8 cellular contexts compared by ENCODE assay signal in the genomic region with DNA sequence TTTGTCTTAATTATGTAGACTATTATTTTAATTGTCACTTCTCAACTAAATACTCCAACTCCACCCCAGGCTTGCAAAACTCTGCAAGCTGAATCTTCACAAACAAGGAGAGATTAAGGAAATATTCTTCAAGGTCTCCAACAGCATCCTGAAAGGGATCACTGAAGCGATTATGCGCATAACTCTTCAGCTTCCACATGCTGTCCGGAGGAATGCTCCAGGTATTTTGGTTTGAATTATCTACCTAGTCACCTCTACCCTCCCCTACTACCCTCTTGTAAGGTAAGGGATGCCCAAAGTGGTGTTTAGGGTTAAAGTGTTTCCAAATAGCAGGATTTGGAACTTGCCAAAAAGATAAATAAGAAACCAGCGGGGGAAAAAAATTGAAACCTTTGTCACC. TPM values are rescaled to one million over a fixed set of nuclear protein-coding genes. Genes with fewer than 3 reads are reported as not detected.
DNase-seq lines count a peak whose midpoint lies in the region; ATAC-seq, FAIRE-seq and TF ChIP-seq lines count a peak whose summit lies in the region.

No MANE protein-coding gene starts in this region.

- H4K20me1 ChIP-seq in BLaER1 = peaks cover 54% of the 10 kb centered on the region
- peaks cover 27% of the 10 kb centered on the region for H4K20me1 ChIP-seq in neural cell (ENCODE audit: insufficient read depth)

- no peak for ATAC-seq in GM18867 (IDR thresholded peaks at IDR 0.05; ENCODE audit: unreplicated experiment)
- ATAC-seq in HG03378 (IDR thresholded peaks at IDR 0.05; ENCODE audit: unreplicated experiment) = no peak
- ATAC-seq in HG02759 (IDR thresholded peaks at IDR 0.05; ENCODE audit: unreplicated experiment) = no peak

- no peaks in the 10 kb centered on the region for H3K9me2 ChIP-seq in neural cell (ENCODE audit: insufficient read depth, low read length)

- H3K27me3 ChIP-seq in BLaER1 (peaks cover 26% of the 10 kb centered on the region; the same call in 1 of the 2 replicates), colonic mucosa (no peaks in the 10 kb centered on the region), neural cell (ENCODE audit: insufficient read depth, low read depth, low read length) (no peaks in the 10 kb centered on the region)

- H3F3A ChIP-seq in neural cell (ENCODE audit: insufficient read depth, low read length, poor library complexity, severe bottlenecking) = peaks cover 7% of the 10 kb centered on the region

- intact Hi-C loops in colonic mucosa (cut with DNase I) = loop anchor here (10.0 kb wide), 1 partner anchor 190 kb away; the partner anchor contains the start of gene FANCC

- no peak for DNase-seq in Jurkat, Clone E6-1 (ENCODE audit: low read depth, low spot score)
- no peak for DNase-seq in colonic mucosa
- no peak for DNase-seq in D721Med (ENCODE audit: insufficient read length, low spot score)

- peaks cover 15% of the 10 kb centered on the region for H3K36me3 ChIP-seq in BLaER1
- H3K36me3 ChIP-seq in colonic mucosa = no peaks in the 10 kb centered on the region
- no peaks in the 10 kb centered on the region for H3K36me3 ChIP-seq in neural cell (ENCODE audit: insufficient read depth, low read length)

- H2AFZ ChIP-seq in neural cell (ENCODE audit: low read depth, low read length) = no peak overlapping the region

- H3K27ac ChIP-seq in BLaER1 (0 out of 2 replicates have a peak overlapping the region, but pooled peaks have one; percentile 95), colonic mucosa (no peak overlapping the region), neural cell (ENCODE audit: low read length) (peak overlapping the region; percentile 51)

- H3K4me3 ChIP-seq in BLaER1 (peak overlapping the region; percentile 90), colonic mucosa (peak overlapping the region; percentile 12), neural cell (ENCODE audit: low read length) (peak overlapping the region; percentile 98)
- peak overlapping the region; percentile 73 for H3K4me3 ChIP-seq in Jurkat, Clone E6-1 (ENCODE audit: low read length)

- FAIRE-seq in D721Med (lab: Jason Lieb, UNC) = no peak

- H3K9me3 ChIP-seq in BLaER1 (no peaks in the 10 kb centered on the region), colonic mucosa (no peaks in the 10 kb centered on the region), neural cell (ENCODE audit: low read length) (no peaks in the 10 kb centered on the region)

- no peak for TF ChIP-seq RAD21 in neural cell (conservative IDR thresholded peaks at IDR 0.05)

- H3K4me2 ChIP-seq in BLaER1 (peak overlapping the region; percentile 89), neural cell (ENCODE audit: low read length) (peak overlapping the region; percentile 74)

- no peak for TF ChIP-seq EP300 in neural cell (conservative IDR thresholded peaks at IDR 0.05; ENCODE audit: poor library complexity, severe bottlenecking)

- no peak for TF ChIP-seq CTCF in colonic mucosa (IDR thresholded peaks at IDR 0.05)
- no peak for TF ChIP-seq CTCF in neural cell (IDR thresholded peaks at IDR 0.05; ENCODE audit: poor library complexity, severe bottlenecking)
- TF ChIP-seq CTCF in D721Med (IDR thresholded peaks at IDR 0.05; ENCODE audit: insufficient read depth, missing control alignments) = no peak

- H3K4me1 ChIP-seq in BLaER1 (peaks cover 53% of the 10 kb centered on the region), colonic mucosa (no peaks in the 10 kb centered on the region)

- H3K9ac ChIP-seq in BLaER1 = peak overlapping the region; percentile 95
- H3K9ac ChIP-seq in colonic mucosa (ENCODE audit: low read depth in 2 of 2, low read length in 2 of 2) = peak overlapping the region in 1 of 2 donors; percentile 51
- peak overlapping the region; percentile 98 for H3K9ac ChIP-seq in neural cell (ENCODE audit: low read length)

- peaks cover 76% of the 10 kb centered on the region for H3K79me2 ChIP-seq in neural cell (replicated peaks; ENCODE audit: insufficient read depth, low read length)

TF ChIP-seq in neural cell, 6 proteins besides CTCF, POLR2A, EP300 and RAD21:
- no peak for TF ChIP-seq SMC3 (conservative IDR thresholded peaks at IDR 0.05; ENCODE audit: poor library complexity)
- TF ChIP-seq, protein P1, sequence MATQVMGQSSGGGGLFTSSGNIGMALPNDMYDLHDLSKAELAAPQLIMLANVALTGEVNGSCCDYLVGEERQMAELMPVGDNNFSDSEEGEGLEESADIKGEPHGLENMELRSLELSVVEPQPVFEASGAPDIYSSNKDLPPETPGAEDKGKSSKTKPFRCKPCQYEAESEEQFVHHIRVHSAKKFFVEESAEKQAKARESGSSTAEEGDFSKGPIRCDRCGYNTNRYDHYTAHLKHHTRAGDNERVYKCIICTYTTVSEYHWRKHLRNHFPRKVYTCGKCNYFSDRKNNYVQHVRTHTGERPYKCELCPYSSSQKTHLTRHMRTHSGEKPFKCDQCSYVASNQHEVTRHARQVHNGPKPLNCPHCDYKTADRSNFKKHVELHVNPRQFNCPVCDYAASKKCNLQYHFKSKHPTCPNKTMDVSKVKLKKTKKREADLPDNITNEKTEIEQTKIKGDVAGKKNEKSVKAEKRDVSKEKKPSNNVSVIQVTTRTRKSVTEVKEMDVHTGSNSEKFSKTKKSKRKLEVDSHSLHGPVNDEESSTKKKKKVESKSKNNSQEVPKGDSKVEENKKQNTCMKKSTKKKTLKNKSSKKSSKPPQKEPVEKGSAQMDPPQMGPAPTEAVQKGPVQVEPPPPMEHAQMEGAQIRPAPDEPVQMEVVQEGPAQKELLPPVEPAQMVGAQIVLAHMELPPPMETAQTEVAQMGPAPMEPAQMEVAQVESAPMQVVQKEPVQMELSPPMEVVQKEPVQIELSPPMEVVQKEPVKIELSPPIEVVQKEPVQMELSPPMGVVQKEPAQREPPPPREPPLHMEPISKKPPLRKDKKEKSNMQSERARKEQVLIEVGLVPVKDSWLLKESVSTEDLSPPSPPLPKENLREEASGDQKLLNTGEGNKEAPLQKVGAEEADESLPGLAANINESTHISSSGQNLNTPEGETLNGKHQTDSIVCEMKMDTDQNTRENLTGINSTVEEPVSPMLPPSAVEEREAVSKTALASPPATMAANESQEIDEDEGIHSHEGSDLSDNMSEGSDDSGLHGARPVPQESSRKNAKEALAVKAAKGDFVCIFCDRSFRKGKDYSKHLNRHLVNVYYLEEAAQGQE (IDR thresholded peaks at IDR 0.05; ENCODE audit: borderline replicate concordance) = no peak
- no peak for TF ChIP-seq POLR2AphosphoS5 (IDR thresholded peaks at IDR 0.05)
- TF ChIP-seq MXI1 (conservative IDR thresholded peaks at IDR 0.05; ENCODE audit: poor library complexity, severe bottlenecking) = no peak
- TF ChIP-seq EZH2 (IDR thresholded peaks at IDR 0.05; ENCODE audit: borderline replicate concordance, insufficient read depth, low read length, poor library complexity, severe bottlenecking) = no peak
- no peak for TF ChIP-seq TAF1 (IDR thresholded peaks at IDR 0.05; ENCODE audit: low read depth)

RNA-seq across cellular contexts. Expression of gene PTCH1, which starts 11.7 kb away (rescaled TPM):
- polyA plus RNA-seq in Jurkat, Clone E6-1 (2012; ENCODE audit: insufficient read depth, insufficient read length) = 1.2 TPM
- 10 to 100 TPM; 18.7 to 24.6 TPM for total RNA-seq in colonic mucosa
- 15.6 and 20.0 TPM in 2 replicates for polyA plus RNA-seq in neural cell
- 32.9 and 53.0 TPM in 2 replicates for polyA minus RNA-seq in neural cell

Comparison
In these comparisons a context has a peak if more than half of its experiments do, and no peak if none do; other contexts are left out.
1. H3K4me3 ChIP-seq: peak in every context shown above with its lines; median percentile 98 in neural cell; 90 in BLaER1; 73 in Jurkat, Clone E6-1; 12 in colonic mucosa.